Comparison of ENCODE assay signal across 10 cellular contexts in the genomic region with DNA sequence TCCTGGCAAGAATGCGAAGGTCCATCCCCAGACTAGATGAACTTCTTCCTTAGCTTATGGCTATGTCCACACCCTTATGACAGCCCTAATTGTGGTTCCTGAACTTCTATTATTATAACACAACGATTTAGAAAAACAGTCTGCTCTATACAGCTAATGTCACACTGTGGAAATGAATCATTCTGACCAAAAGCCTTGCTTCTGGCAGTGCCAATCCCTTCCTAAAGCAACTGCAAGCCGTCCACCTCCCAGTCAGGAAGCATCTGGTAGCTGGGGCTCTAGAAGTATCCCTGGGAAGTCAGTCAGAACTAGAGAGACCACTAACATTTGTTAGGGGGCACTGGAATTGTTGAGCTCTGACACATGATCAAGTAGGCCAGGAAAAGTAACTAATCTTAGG. TPM values are rescaled to one million over a fixed set of nuclear protein-coding genes. Genes with fewer than 3 reads are reported as not detected.
DNase-seq lines count a peak whose midpoint lies in the region; ATAC-seq, FAIRE-seq and TF ChIP-seq lines count a peak whose summit lies in the region.
"Had no signal": no experiment of that assay in that cellular context is flagged by ENCODE, and none has a peak within 500 bp of the region (broad histone marks: within the 10 kb centered on the region; RNA-seq: fewer than 3 reads in every experiment).

No MANE protein-coding gene starts in this region.

- no peak overlapping the region for H2BK120ac ChIP-seq in mesenchymal stem cell (ENCODE audit: low read depth, low read length)

- in situ Hi-C loops in GM12878 (cut with MboI) = no loop called here

- no peak overlapping the region for H3K4me3 ChIP-seq in MM.1S (ENCODE audit: low read length)
- no peak overlapping the region for H3K4me3 ChIP-seq in GM12878
- H3K4me3 ChIP-seq in mesenchymal stem cell (ENCODE audit: insufficient read depth in 1 of 2, low read depth in 1 of 2, low read length in 2 of 2) = no peak overlapping the region

- peaks cover 53% of the 10 kb centered on the region for H3F3A ChIP-seq in MM.1S (ENCODE audit: insufficient read depth, low read length)

- H4K91ac ChIP-seq in mesenchymal stem cell (ENCODE audit: low read length) = no peak overlapping the region

- no peak for TF ChIP-seq POLR2A in GM12878 (IDR thresholded peaks at IDR 0.05; ENCODE audit: low read depth, low read length)

- no peaks in the 10 kb centered on the region for H3K9me2 ChIP-seq in MM.1S (replicated peaks; ENCODE audit: insufficient read depth, low read length)

- CTCF ChIA-PET in GM12878 (lab: Yijun Ruan, JAX) = interaction anchor here (0.9 to 2.7 kb wide), 3 partner anchors 15 to 50 kb away, joined by 3 to 17 read pairs (median 4); no protein-coding TSS in a partner anchor

- H2AK5ac ChIP-seq in mesenchymal stem cell (ENCODE audit: low read length, severe bottlenecking) = no peak overlapping the region

- WGBS in GM12878 (ENCODE audit: insufficient coverage, insufficient replicate concordance, low lambda C conversion rate, missing lambda C conversion rate) = 46% methylated on average over 3 of the region's 3 CpGs
- WGBS in mesenchymal stem cell = 64% methylated on average over 3 of the region's 3 CpGs

- H2BK15ac ChIP-seq in mesenchymal stem cell (ENCODE audit: low read depth, poor library complexity, severe bottlenecking) = no peak overlapping the region

- no peak overlapping the region for H3K4ac ChIP-seq in mesenchymal stem cell (ENCODE audit: low read depth in 1 of 2, low read length in 2 of 2)

- H4K20me1 ChIP-seq in MM.1S (ENCODE audit: insufficient read depth, low read length) = no peaks in the 10 kb centered on the region
- no peaks in the 10 kb centered on the region for H4K20me1 ChIP-seq in GM12878 (ENCODE audit: control insufficient read depth, insufficient read depth)

- peaks cover 25% of the 10 kb centered on the region for H3K79me1 ChIP-seq in mesenchymal stem cell (replicated peaks; ENCODE audit: low read length, poor library complexity, severe bottlenecking)

- no TSS peak for BruUV-seq in GM12878 (replicated peaks; lab: Mats Ljungman, UMichigan)

- peak; percentile 22 for ATAC-seq in GM12878

- H3K23ac ChIP-seq in mesenchymal stem cell (ENCODE audit: low read length in 2 of 2) = no peak overlapping the region

- RAD21 ChIA-PET in GM12878 (lab: Charles Lee; ENCODE audit: unreplicated experiment) = interaction anchor here (1.5 to 2.9 kb wide), 2 partner anchors 17 to 251 kb away, joined by 3 to 22 read pairs; no protein-coding TSS in a partner anchor

- TF ChIP-seq CTCF in MM.1S (IDR thresholded peaks at IDR 0.05; ENCODE audit: low read length) = no peak
- no peak for TF ChIP-seq CTCF in GM12878 (IDR thresholded peaks at IDR 0.05 in 2 of 3, conservative IDR thresholded peaks at IDR 0.05 in 1 of 3; ENCODE audit: control insufficient read depth in 2 of 3, extremely low read depth in 1 of 3, insufficient read depth in 1 of 3, low read depth in 3 of 3, low read length in 3 of 3)

- H3K9me3 ChIP-seq in MM.1S (replicated peaks; ENCODE audit: insufficient read depth, low read length) = no peaks in the 10 kb centered on the region
- no peaks in the 10 kb centered on the region; the same call in 2 of the 3 replicates for H3K9me3 ChIP-seq in GM12878 (replicated peaks; ENCODE audit: control insufficient read depth, insufficient read depth, low read length)
- no peaks in the 10 kb centered on the region for H3K9me3 ChIP-seq in mesenchymal stem cell (ENCODE audit: control insufficient read depth, low read length)

- H3K9ac ChIP-seq in MM.1S (ENCODE audit: low read length) (no peak overlapping the region), GM12878 (ENCODE audit: control insufficient read depth, insufficient read depth, low read length) (no peak overlapping the region), mesenchymal stem cell (ENCODE audit: low read length) (peak overlapping the region; percentile 17)

- peaks cover 95% of the 10 kb centered on the region for H3K79me2 ChIP-seq in MM.1S (ENCODE audit: low read length)
- peaks cover 15% of the 10 kb centered on the region for H3K79me2 ChIP-seq in GM12878 (ENCODE audit: control insufficient read depth, insufficient read depth, low read length)

- H3K4me2 ChIP-seq in MM.1S (ENCODE audit: low read depth, low read length) = peak overlapping the region; percentile 10; the same call in 1 of the 2 replicates
- no peak overlapping the region for H3K4me2 ChIP-seq in GM12878 (ENCODE audit: control insufficient read depth, insufficient read depth)
- H3K4me2 ChIP-seq in mesenchymal stem cell (ENCODE audit: low read length, poor library complexity, severe bottlenecking) = no peak overlapping the region

- intact Hi-C loops in GM12878 (cut with micrococcal nuclease; ENCODE audit: unreplicated experiment) = no loop called here

- H3K4me1 ChIP-seq in MM.1S (ENCODE audit: low read length) (peaks cover 81% of the 10 kb centered on the region), GM12878 (ENCODE audit: control insufficient read depth, insufficient read depth, low read length) (peaks cover 39% of the 10 kb centered on the region), mesenchymal stem cell (ENCODE audit: control insufficient read depth, insufficient read depth, low read depth, low read length) (peaks cover 9% of the 10 kb centered on the region)

- SMC1A ChIA-PET in GM12878 (lab: Charles Lee; ENCODE audit: uncharacterized antibody, unreplicated experiment) = interaction anchor here (0.8 to 4.0 kb wide), 9 partner anchors 13 to 222 kb away, joined by 3 to 36 read pairs (median 3); no protein-coding TSS in a partner anchor

- no peak for FAIRE-seq in GM12878 (lab: Jason Lieb, UNC)

- no peak for TF ChIP-seq EP300 in GM12878 (IDR thresholded peaks at IDR 0.05; ENCODE audit: borderline replicate concordance in 1 of 2, control insufficient read depth in 1 of 2, low read depth in 2 of 2, low read length in 2 of 2)

- no peak overlapping the region for H3K18ac ChIP-seq in mesenchymal stem cell (ENCODE audit: low read depth in 1 of 2, low read length in 2 of 2)

- no peak overlapping the region for H2BK12ac ChIP-seq in mesenchymal stem cell (ENCODE audit: low read length in 2 of 2)

- H3K14ac ChIP-seq in mesenchymal stem cell (ENCODE audit: low read length in 2 of 2) = no peak overlapping the region

- peak overlapping the region; percentile 89; the same call in 1 of the 2 replicates for H3K27ac ChIP-seq in MM.1S (ENCODE audit: low read length)
- H3K27ac ChIP-seq in GM12878 (ENCODE audit: control insufficient read depth, insufficient read depth) = no peak overlapping the region
- peak overlapping the region; percentile 40 for H3K27ac ChIP-seq in mesenchymal stem cell (ENCODE audit: low read length, poor library complexity, severe bottlenecking)

- H4K8ac ChIP-seq in mesenchymal stem cell (ENCODE audit: low read length) = no peak overlapping the region

- H3K36me3 ChIP-seq in MM.1S (replicated peaks; ENCODE audit: insufficient read depth, low read length) = no peaks in the 10 kb centered on the region
- H3K36me3 ChIP-seq in GM12878 (ENCODE audit: control insufficient read depth in 2 of 2, insufficient read depth in 2 of 2, low read length in 1 of 2) = no peaks in the 10 kb centered on the region
- no peaks in the 10 kb centered on the region for H3K36me3 ChIP-seq in mesenchymal stem cell (ENCODE audit: control insufficient read depth in 1 of 2, insufficient read depth in 2 of 2, low read depth in 1 of 2, low read length in 2 of 2)

- no peaks in the 10 kb centered on the region for H3K27me3 ChIP-seq in MM.1S (replicated peaks; ENCODE audit: insufficient read depth, low read length)
- H3K27me3 ChIP-seq in GM12878 (replicated peaks in 1 of 2; ENCODE audit: control insufficient read depth in 2 of 2, insufficient read depth in 2 of 2, low read length in 1 of 2) = no peaks in the 10 kb centered on the region
- no peaks in the 10 kb centered on the region for H3K27me3 ChIP-seq in mesenchymal stem cell (ENCODE audit: control insufficient read depth in 1 of 2, insufficient read depth in 1 of 2, low read length in 2 of 2)

- POLR2A ChIA-PET in GM12878 (lab: Charles Lee) = no interaction called here

- H2BK5ac ChIP-seq in mesenchymal stem cell (ENCODE audit: low read depth, low read length, poor library complexity, severe bottlenecking) = no peak overlapping the region

- TF ChIP-seq RAD21 in GM12878 (IDR thresholded peaks at IDR 0.05; ENCODE audit: insufficient read depth, low read depth, low read length) = no peak

- peak; percentile 13 for DNase-seq in CD1c-positive myeloid dendritic cell (ENCODE audit: extremely low spot score)
- no peak for DNase-seq in MM.1S
- no peak for DNase-seq in GM12878 (ENCODE audit: low read depth, low spot score)
- DNase-seq in mesenchymal stem cell = peak; percentile 16
- DNase-seq in mucosa of gallbladder (ENCODE audit: low spot score) = no peak
- DNase-seq in middle frontal gyrus (ENCODE audit: extremely low spot score, low spot score) = no peak
- no peak for DNase-seq in activated effector memory CD4-positive, alpha-beta T cell treated with Interleukin-2 at 50 U/mL for 16 hours
- DNase-seq in NCI-H446 treated with DMSO at 0.1 percent for 48 hours (lab: John Stamatoyannopoulos, UW) = no peak
- DNase-seq: activated gamma-delta T cell treated with Interleukin-2 at 50 U/mL for 16 hours, islet precursor cell had no signal

- no peak overlapping the region for H2AFZ ChIP-seq in MM.1S (ENCODE audit: low read length)
- H2AFZ ChIP-seq in GM12878 (ENCODE audit: control insufficient read depth, low read depth, low read length) = no peak overlapping the region
- no peak overlapping the region for H2AFZ ChIP-seq in mesenchymal stem cell (ENCODE audit: low read depth, low read length)

TF ChIP-seq in GM12878, 131 proteins besides CTCF, POLR2A, EP300 and RAD21 (continues in another document):
- TF ChIP-seq HDAC2 (IDR thresholded peaks at IDR 0.05) = no peak

RNA-seq across cellular contexts. Expression of a gene that starts 45.0 kb away (rescaled TPM):
- total RNA-seq in GM12878 (2013; cell fraction: nucleolus; rRNA removed) = 30.8 and 31.3 TPM in 2 replicates
- 32.4 and 33.1 TPM in 2 replicates for total RNA-seq in GM12878 (2014; rRNA removed)
- total RNA-seq in GM12878 (2014; rRNA removed; fragmentation: Illumina TruSeq; extraction: Trizol) = 32.1 and 35.0 TPM in 2 replicates
- total RNA-seq in GM12878 (2021) = 30.2 and 34.6 TPM in 2 replicates
- polyA plus RNA-seq in GM12878 (2011; ENCODE audit: low read depth) = 7.1 TPM
- polyA plus RNA-seq in GM12878 (2011; rRNA removed) = 42.9 and 44.5 TPM in 2 replicates
- 37.6 and 43.4 TPM in 2 replicates for polyA plus RNA-seq in GM12878 (2011; cell fraction: cytosol; rRNA removed)
- 51.9 and 59.1 TPM in 2 replicates for polyA plus RNA-seq in GM12878 (2011; cell fraction: nucleus; rRNA removed)
- polyA plus RNA-seq in GM12878 (2012) = 9.3 and 14.9 TPM in 2 replicates
- polyA plus RNA-seq in GM12878 (2014; fragmentation: Illumina TruSeq; extraction: Trizol) = 26.8 and 41.0 TPM in 2 replicates
- 1 to 10 TPM; 4.2 to 4.3 TPM for polyA plus RNA-seq in GM12878 (2014; fragmentation: Nextera tagmentation; extraction: Ambion mirVana)
- polyA plus RNA-seq in GM12878 (2014; rRNA removed) = 29.8 and 30.4 TPM in 2 replicates
- polyA plus RNA-seq in GM12878 (2016; fragmentation: Nextera tagmentation; extraction: Ambion mirVana) = 10 to 100 TPM; 17.6 to 18.1 TPM
- polyA minus RNA-seq in GM12878 (2011; rRNA and poly(A)+ RNA removed) = 72.4 and 94.5 TPM in 2 replicates
- 17.6 and 29.7 TPM in 2 replicates for polyA minus RNA-seq in GM12878 (2011; cell fraction: cytosol; rRNA and poly(A)+ RNA removed)
- polyA minus RNA-seq in GM12878 (2011; cell fraction: nucleus; rRNA and poly(A)+ RNA removed) = 28.9 and 42.3 TPM in 2 replicates
- 13.1 TPM for polyA plus RNA-seq in mesenchymal stem cell (2013, experiment 1 of 2)
- polyA plus RNA-seq in mesenchymal stem cell (2013, experiment 2 of 2) = 11.6 TPM
- total RNA-seq in mucosa of gallbladder = 12.5 TPM

Comparison
In these comparisons a context has a peak if more than half of its experiments do, and no peak if none do; other contexts are left out.
1. DNase-seq: peak in CD1c-positive myeloid dendritic cell (single experiment) and mesenchymal stem cell (single experiment); none in MM.1S (single experiment), GM12878 (single experiment), mucosa of gallbladder (single experiment), middle frontal gyrus (single experiment), activated effector memory CD4-positive, alpha-beta T cell treated with Interleukin-2 at 50 U/mL for 16 hours (single experiment) and NCI-H446 treated with DMSO at 0.1 percent for 48 hours (single experiment).